8 cellular contexts compared by ENCODE assay signal in genomic region chr19:40751065-40751923, GRCh38. TPM values are rescaled to one million over a fixed set of nuclear protein-coding genes. Genes with fewer than 3 reads are reported as not detected.
A peak's percentile ranks its signal among the peaks of the same experiment; 100 is the strongest.
DNase-seq lines count a peak whose midpoint lies in the region; ATAC-seq, FAIRE-seq and TF ChIP-seq lines count a peak whose summit lies in the region.

Gene SNRPA (plus strand): TSS chr19:40751203. CDS start chr19:40751409, 206 bp downstream.

- peak; percentile 97 for DNase-seq in Ammon's horn (ENCODE audit: low spot score)
- peak; percentile 74 for DNase-seq in GM19239 (ENCODE audit: insufficient read length, low spot score)
- peak; percentile 88 for DNase-seq in NCI-H524 treated with DMSO at 0.1 percent for 48 hours (lab: John Stamatoyannopoulos, UW)
- peak; percentile 98 for DNase-seq in activated CD4-positive, alpha-beta T cell treated with anti-CD3 and anti-CD28 coated beads for 48 hours
- peak; percentile 97 for DNase-seq in colonic mucosa
- peak; percentile 98 for DNase-seq in stimulated activated CD4-positive, alpha-beta T cell treated with anti-CD3 and anti-CD28 coated beads, Interleukin-1b, Interleukin-23, amount 100 ng/mL, for 48 hours

- H3K4me1 ChIP-seq in colonic mucosa, result peaks cover 14% of the 10 kb centered on the region

- peak within 1 kb of the TSS; percentile 88 for H3K27ac ChIP-seq in colonic mucosa
- H3K27ac ChIP-seq in layer of hippocampus (ENCODE audit: low read depth, low read length), result peak within 1 kb of the TSS; percentile 96

- peak; percentile 96 for FAIRE-seq in GM19239 (lab: Jason Lieb, UNC)

- intact Hi-C loops in colonic mucosa (cut with DNase I), result no loop called here

- H3K27me3 ChIP-seq in colonic mucosa (no peaks in the 10 kb centered on the region), layer of hippocampus (ENCODE audit: control insufficient read depth, insufficient read depth, low read length) (no peaks in the 10 kb centered on the region)

- no peaks in the 10 kb centered on the region for H3K36me3 ChIP-seq in colonic mucosa

- peak; percentile 43 for ATAC-seq in HG03457 (IDR thresholded peaks at IDR 0.05; ENCODE audit: unreplicated experiment)

- TF ChIP-seq CTCF in colonic mucosa (IDR thresholded peaks at IDR 0.05), result no peak

- H3K9me3 ChIP-seq in colonic mucosa, result no peaks in the 10 kb centered on the region

- peak within 1 kb of the TSS; percentile 72 to 98 for H3K9ac ChIP-seq in colonic mucosa (ENCODE audit: low read depth in 2 of 2, low read length in 2 of 2)

- H3K4me3 ChIP-seq in colonic mucosa, result peak within 1 kb of the TSS; percentile 51

RNA-seq across cellular contexts. Expression of gene SNRPA, which starts in this region (rescaled TPM):
- 100 to 1,000 TPM in 1 of 2 donors, 10 to 100 TPM in 1; 56.0 to 126 TPM for total RNA-seq in colonic mucosa

Comparison
In these comparisons a context has a peak if more than half of its experiments do, and no peak if none do; other contexts are left out.
1. Peak in every context shown above with its lines: DNase-seq, ATAC-seq, H3K4me3 ChIP-seq and H3K27ac ChIP-seq.